In the genomic region with DNA sequence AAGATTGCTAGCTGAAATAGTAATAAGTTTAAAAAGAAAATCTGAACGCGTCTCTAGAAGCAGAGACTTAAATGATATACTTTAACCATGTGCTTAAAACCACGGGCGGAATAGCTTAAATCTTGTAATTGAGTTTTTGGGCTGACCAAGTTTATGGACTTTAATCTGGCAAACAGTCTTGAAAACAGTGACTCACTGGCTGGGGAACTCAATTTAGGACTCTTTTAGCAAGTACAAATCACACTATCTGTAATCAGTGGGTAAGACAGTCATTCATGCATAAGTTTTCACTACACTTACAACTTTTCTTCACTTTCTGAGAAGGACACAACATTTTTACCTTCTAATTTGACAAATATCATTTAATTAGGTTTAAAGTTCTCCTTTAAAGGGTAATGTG, we compare ENCODE assay signal across 10 cellular contexts. TPM values are rescaled to one million over a fixed set of nuclear protein-coding genes. Genes with fewer than 3 reads are reported as not detected.
A peak's percentile ranks its signal among the peaks of the same experiment; 100 is the strongest.
DNase-seq lines count a peak whose midpoint lies in the region; ATAC-seq and TF ChIP-seq lines count a peak whose summit lies in the region.
"Had no signal": no experiment of that assay in that cellular context is flagged by ENCODE, and none has a peak within 500 bp of the region (broad histone marks: within the 10 kb centered on the region; RNA-seq: fewer than 3 reads in every experiment).

No MANE protein-coding gene starts in this region.

- ATAC-seq in stimulated activated memory B cell treated with anti-CD40 and anti-IgM and Interleukin-4, amounts not matched to agents 10 μg/mL and 1 μg/mL and 100 μg/mL, for 72 hours: no peak

- H2BK15ac ChIP-seq in H9 (ENCODE audit: low read depth, low read length): no peak overlapping the region

- H3K9me3 Mint-ChIP-seq in H9 (peaks cover 0 to 2% of the 10 kb centered on the region in 2 experiments; a peak in 1 of 5 replicates), immature natural killer cell (no peaks in the 10 kb centered on the region)
- peaks cover 3% of the 10 kb centered on the region for H3K9me3 Mint-ChIP-seq in stimulated activated memory B cell treated with anti-CD40 and anti-IgM and Interleukin-4, amounts not matched to agents 10 μg/mL and 1 μg/mL and 100 μg/mL, for 72 hours

- no peaks in the 10 kb centered on the region for H4K20me1 ChIP-seq in H9 (ENCODE audit: control insufficient read depth, insufficient read depth, insufficient read length)

- H3K4me1 ChIP-seq in H9 (ENCODE audit: insufficient read depth, low read length) (no peaks in the 10 kb centered on the region; the same call in 1 of the 2 replicates), ascending aorta (peaks cover 0 to 8% of the 10 kb centered on the region in 2 donors)

- WGBS in H9 (ENCODE audit: extremely low coverage, insufficient read length, low lambda C conversion rate): no CpG with 5 or more reads among the region's 4 CpGs

- H3K9me3 ChIP-seq in H9 (ENCODE audit: control insufficient read depth, low read depth, low read length) (no peaks in the 10 kb centered on the region), ascending aorta (no peaks in the 10 kb centered on the region)
- H3K9me3 ChIP-seq: thyroid gland had no signal

- no peak overlapping the region for H3K9ac ChIP-seq in H9 (ENCODE audit: extremely low read depth, insufficient read length, low read length)

- no peak overlapping the region for H3K14ac ChIP-seq in H9 (ENCODE audit: insufficient read depth, low read length)

- DNase-seq in H9 (no peak), ascending aorta (ENCODE audit: low spot score in 2 of 2) (no peak), immature natural killer cell (no peak), NCI-H69 (lab: John Stamatoyannopoulos, UW) (no peak), DMS153 treated with DMSO at 0.1 percent for 48 hours (lab: John Stamatoyannopoulos, UW; ENCODE audit: unreplicated experiment) (no peak), erythroblast (lab: John Stamatoyannopoulos, UW) (no peak), T-helper 1 cell (no peak)

- no peak overlapping the region for H2AFZ ChIP-seq in H9 (ENCODE audit: low read length)

- H3K36me3 Mint-ChIP-seq in H9 (ENCODE audit: insufficient read depth in 1 of 3, low read depth in 3 of 3) (peaks cover 19 to 24% (median 20%) of the 10 kb centered on the region in 3 experiments), immature natural killer cell (peaks cover 8 to 27% (median 20%) of the 10 kb centered on the region in 3 donors)
- H3K36me3 Mint-ChIP-seq in stimulated activated memory B cell treated with anti-CD40 and anti-IgM and Interleukin-4, amounts not matched to agents 10 μg/mL and 1 μg/mL and 100 μg/mL, for 72 hours: peaks cover 35% of the 10 kb centered on the region

- H4K5ac ChIP-seq in H9 (ENCODE audit: insufficient read length, low read depth, low read length): no peak overlapping the region

- peaks cover 15 to 21% of the 10 kb centered on the region in 2 donors for H3K36me3 ChIP-seq in ascending aorta

- H3K27me3 ChIP-seq in H9 (ENCODE audit: insufficient read depth, low read length): no peaks in the 10 kb centered on the region
- no peaks in the 10 kb centered on the region for H3K27me3 ChIP-seq in ascending aorta
- H3K27me3 ChIP-seq: thyroid gland had no signal

- H4K91ac ChIP-seq in H9 (ENCODE audit: insufficient read length, low read depth, low read length): no peak overlapping the region

- no peak overlapping the region for H3K56ac ChIP-seq in H9 (ENCODE audit: insufficient read length, low read depth, low read length)

- H2BK20ac ChIP-seq in H9 (ENCODE audit: low read depth, low read length, poor library complexity, severe bottlenecking): no peak overlapping the region

- intact Hi-C loops in ascending aorta (cut with DNase I): no loop called here

- no peak overlapping the region for H3K18ac ChIP-seq in H9 (ENCODE audit: insufficient read length, low read depth, low read length)

- H3K4me1 Mint-ChIP-seq in H9 (peaks cover 17 to 28% of the 10 kb centered on the region in 2 experiments), immature natural killer cell (peaks cover 12 to 20% of the 10 kb centered on the region in 2 donors)
- peaks cover 21% of the 10 kb centered on the region for H3K4me1 Mint-ChIP-seq in stimulated activated memory B cell treated with anti-CD40 and anti-IgM and Interleukin-4, amounts not matched to agents 10 μg/mL and 1 μg/mL and 100 μg/mL, for 72 hours

- H3K79me1 ChIP-seq in H9 (ENCODE audit: insufficient read depth, low read depth, low read length, poor library complexity, severe bottlenecking): no peaks in the 10 kb centered on the region

- no peak overlapping the region for H3K4ac ChIP-seq in H9 (ENCODE audit: low read depth, low read length)

- H3K4me3 Mint-ChIP-seq in H9 (peak overlapping the region; percentile 61 to 82; a peak in 4 of 5 replicates), immature natural killer cell (peak overlapping the region in 3 of 5 donors; percentile 21 to 70 (median 25))
- H3K4me3 Mint-ChIP-seq in stimulated activated memory B cell treated with anti-CD40 and anti-IgM and Interleukin-4, amounts not matched to agents 10 μg/mL and 1 μg/mL and 100 μg/mL, for 72 hours: peak overlapping the region; percentile 64

- no peak overlapping the region for H3T11ph ChIP-seq in H9 (ENCODE audit: low read length)

- no peak overlapping the region for H2BK120ac ChIP-seq in H9 (ENCODE audit: low read depth, low read length, poor library complexity, severe bottlenecking)

- no peak overlapping the region for H2BK5ac ChIP-seq in H9 (ENCODE audit: insufficient read length, low read length)

- H4K8ac ChIP-seq in H9 (replicated peaks; ENCODE audit: insufficient read length, low read depth, low read length): no peak overlapping the region

- no peak for TF ChIP-seq POLR2A in erythroblast (IDR thresholded peaks at IDR 0.05; ENCODE audit: low read length)

- H3K4me2 ChIP-seq in H9 (ENCODE audit: insufficient read depth, insufficient read length, low read length): peak overlapping the region; percentile 71

- H3K27me3 Mint-ChIP-seq in H9 (ENCODE audit: low read depth): peaks cover 27% of the 10 kb centered on the region
- peaks cover 0 to 14% (median 2%) of the 10 kb centered on the region in 3 donors for H3K27me3 Mint-ChIP-seq in immature natural killer cell (ENCODE audit: low read depth in 3 of 3)
- H3K27me3 Mint-ChIP-seq in stimulated activated memory B cell treated with anti-CD40 and anti-IgM and Interleukin-4, amounts not matched to agents 10 μg/mL and 1 μg/mL and 100 μg/mL, for 72 hours: peaks cover 9% of the 10 kb centered on the region

- no peak overlapping the region for H3K27ac ChIP-seq in H9 (ENCODE audit: insufficient read length, low read depth, low read length)
- H3K27ac ChIP-seq in ascending aorta: peak overlapping the region; percentile 46 to 61

- peaks cover 3% of the 10 kb centered on the region for H3K23me2 ChIP-seq in H9 (ENCODE audit: insufficient read length, low read depth, low read length, poor library complexity, severe bottlenecking)

- TF ChIP-seq CTCF in H9 (conservative IDR thresholded peaks at IDR 0.05) (no peak), ascending aorta (IDR thresholded peaks at IDR 0.05) (no peak)

- no peak overlapping the region for H3K23ac ChIP-seq in H9 (ENCODE audit: insufficient read length, low read depth, low read length)

- no peak overlapping the region for H2BK12ac ChIP-seq in H9 (ENCODE audit: insufficient read length, low read depth, low read length)

- peaks cover 1% of the 10 kb centered on the region; the same call in 1 of the 2 replicates for H3K79me2 ChIP-seq in H9 (ENCODE audit: insufficient read depth, low read length)

- H3K27ac Mint-ChIP-seq in H9 (no peak overlapping the region), immature natural killer cell (no peak overlapping the region)
- H3K27ac Mint-ChIP-seq in stimulated activated memory B cell treated with anti-CD40 and anti-IgM and Interleukin-4, amounts not matched to agents 10 μg/mL and 1 μg/mL and 100 μg/mL, for 72 hours: no peak overlapping the region

- no peak overlapping the region for H2AK5ac ChIP-seq in H9 (ENCODE audit: insufficient read length, low read length)

- peak overlapping the region; percentile 46 to 60 for H3K4me3 ChIP-seq in ascending aorta

RNA-seq across cellular contexts. Expression of a gene that starts 26.8 kb away (rescaled TPM):
- total RNA-seq in H9 (2021) (12.2 and 12.8 TPM in 2 replicates), ascending aorta (7.6 TPM)
- polyA plus RNA-seq in immature natural killer cell: 1 to 10 TPM; 6.1 to 9.6 (median 6.9) TPM

RNA-seq across cellular contexts. Expression of a gene that starts 46.6 kb away (rescaled TPM):
- 2.3 and 4.0 TPM in 2 replicates for total RNA-seq in H9 (2021)
- not detected for total RNA-seq in ascending aorta
- 10 to 100 TPM; 10.9 to 14.0 (median 13.9) TPM for polyA plus RNA-seq in immature natural killer cell
- total RNA-seq: endothelial cell of umbilical vein had no signal
